24 cellular contexts compared by ENCODE assay signal in genomic region chr10:15863733-15864132, GRCh38. TPM values are rescaled to one million over a fixed set of nuclear protein-coding genes. Genes with fewer than 3 reads are reported as not detected.
DNase-seq lines count a peak whose midpoint lies in the region; ATAC-seq and TF ChIP-seq lines count a peak whose summit lies in the region.
"Had no signal": no experiment of that assay in that cellular context is flagged by ENCODE, and none has a peak within 500 bp of the region (broad histone marks: within the 10 kb centered on the region; RNA-seq: fewer than 3 reads in every experiment).

No MANE protein-coding gene starts in this region.

- H3K4me1 ChIP-seq in testis (peaks cover 6% of the 10 kb centered on the region), sigmoid colon (peaks cover 0 to 15% (median 10%) of the 10 kb centered on the region in 4 donors)

- no peaks in the 10 kb centered on the region for H3K9me3 ChIP-seq in testis
- H3K9me3 ChIP-seq in sigmoid colon = no peaks in the 10 kb centered on the region
- H3K9me3 ChIP-seq: left lung, right atrium auricular region had no signal

- TF ChIP-seq POLR2A in testis (IDR thresholded peaks at IDR 0.05) (no peak), sigmoid colon (IDR thresholded peaks at IDR 0.05) (no peak)

- H3K4me3 ChIP-seq in testis (no peak overlapping the region), sigmoid colon (no peak overlapping the region)
- H3K4me3 ChIP-seq: GM23338, left lung, right atrium auricular region, smooth muscle cell had no signal

- H3K27ac ChIP-seq in testis = no peak overlapping the region
- H3K27ac ChIP-seq in sigmoid colon = no peak overlapping the region
- H3K27ac ChIP-seq: left lung, right atrium auricular region, RWPE1 had no signal

- DNase-seq in COR-L47 (lab: John Stamatoyannopoulos, UW) (peak; percentile 46), NCI-H1417 treated with DMSO at 0.1 percent for 48 hours (lab: John Stamatoyannopoulos, UW) (peak; percentile 72), NCI-H345 (lab: John Stamatoyannopoulos, UW) (peak; percentile 81), SHP77 (lab: John Stamatoyannopoulos, UW) (peak; percentile 84 to 89), testis (no peak), sigmoid colon (no peak)
- DNase-seq in stimulated activated CD4-positive, alpha-beta T cell treated with anti-CD3 and anti-CD28 coated beads, Interleukin-4, amount 100 ng/mL, for 1 hour = no peak
- no peak for DNase-seq in activated naive CD4-positive, alpha-beta T cell treated with anti-CD3 and anti-CD28 coated beads, Interleukin-2, amount 50 U/mL, for 72 hours (ENCODE audit: low spot score in 2 of 2)
- DNase-seq: activated CD4-positive, alpha-beta T cell treated with anti-CD3 and anti-CD28 coated beads, Interleukin-2, amount 50 U/mL, for 4 hours; activated naive CD4-positive, alpha-beta T cell treated with Interleukin-2 at 50 U/mL for 16 hours; Calu3; glutamatergic neuron; left lung; NCI-H1048; NCI-H2171; NCI-H82; stimulated activated naive CD4-positive, alpha-beta T cell treated with Interleukin-2 at 50 U/mL for 16 hours had no signal

- peaks cover 19% of the 10 kb centered on the region in 2 donors for H3K36me3 Mint-ChIP-seq in activated naive CD4-positive, alpha-beta T cell treated with anti-CD3 and anti-CD28 coated beads, Interleukin-2, amount 50 U/mL, for 72 hours
- H3K36me3 Mint-ChIP-seq: CD14-positive monocyte, IgD-negative memory B cell had no signal

- H3K9me3 Mint-ChIP-seq in activated naive CD4-positive, alpha-beta T cell treated with anti-CD3 and anti-CD28 coated beads, Interleukin-2, amount 50 U/mL, for 72 hours = peaks cover 3 to 5% of the 10 kb centered on the region in 2 donors

- no peak for TF ChIP-seq CTCF in testis (IDR thresholded peaks at IDR 0.05)
- TF ChIP-seq CTCF in sigmoid colon (IDR thresholded peaks at IDR 0.05) = no peak

- no peak overlapping the region for H3K27ac Mint-ChIP-seq in activated naive CD4-positive, alpha-beta T cell treated with anti-CD3 and anti-CD28 coated beads, Interleukin-2, amount 50 U/mL, for 72 hours
- H3K27ac Mint-ChIP-seq: CD14-positive monocyte, GM23338, IgD-negative memory B cell had no signal

- H3K27me3 ChIP-seq in testis (no peaks in the 10 kb centered on the region), sigmoid colon (peaks cover 0 to 15% (median 0%) of the 10 kb centered on the region in 3 donors)

- no peaks in the 10 kb centered on the region for H3K36me3 ChIP-seq in testis (ENCODE audit: low read depth, missing control alignments)
- H3K36me3 ChIP-seq in sigmoid colon = no peaks in the 10 kb centered on the region
- H3K36me3 ChIP-seq: left lung, right atrium auricular region had no signal

- intact Hi-C loops in testis (cut with DNase I; ENCODE audit: low total_unique reads) = no loop called here
- intact Hi-C loops in sigmoid colon (cut with DNase I) = no loop called here

- no peak for TF ChIP-seq EP300 in sigmoid colon (IDR thresholded peaks at IDR 0.05)

- no peak for ATAC-seq in activated naive CD4-positive, alpha-beta T cell treated with anti-CD3 and anti-CD28 coated beads, Interleukin-2, amount 50 U/mL, for 72 hours
- ATAC-seq: esophagus mucosa, GM23338, left lung had no signal

RNA-seq across cellular contexts. Expression of gene MINDY3, which starts 3.4 kb away (rescaled TPM):
- total RNA-seq in testis = 10 to 100 TPM; 39.6 to 39.8 TPM
- 33.9 TPM for polyA plus RNA-seq in testis (ENCODE audit: insufficient read depth, low read depth, low replicate concordance)
- 10 to 100 TPM; 23.8 to 39.2 (median 32.3) TPM for total RNA-seq in sigmoid colon
- polyA plus RNA-seq in sigmoid colon = 10 to 100 TPM; 15.0 to 19.4 (median 15.5) TPM
- total RNA-seq in activated naive CD4-positive, alpha-beta T cell treated with anti-CD3 and anti-CD28 coated beads, Interleukin-2, amount 50 U/mL, for 72 hours = 10 to 100 TPM; 14.4 to 15.9 TPM

Comparison
In these comparisons a context has a peak if more than half of its experiments do, and no peak if none do; other contexts are left out.
1. DNase-seq: peak in COR-L47 (single experiment), NCI-H1417 treated with DMSO at 0.1 percent for 48 hours (single experiment), NCI-H345 (single experiment) and SHP77 (2 of 2); none in testis (single experiment), sigmoid colon (single experiment), stimulated activated CD4-positive, alpha-beta T cell treated with anti-CD3 and anti-CD28 coated beads, Interleukin-4, amount 100 ng/mL, for 1 hour (single experiment) and activated naive CD4-positive, alpha-beta T cell treated with anti-CD3 and anti-CD28 coated beads, Interleukin-2, amount 50 U/mL, for 72 hours (0 of 2).